20 cellular contexts compared by ENCODE assay signal in genomic region chr1:7510389-7510931, GRCh38.
"Had no signal": no experiment of that assay in that cellular context is flagged by ENCODE, and none has a peak within 500 bp of the region (broad histone marks: within the 10 kb centered on the region; RNA-seq: fewer than 3 reads in every experiment).

No MANE protein-coding gene starts in this region.

- H3K27ac Mint-ChIP-seq: dendritic cell treated with granulocyte-macrophage colony-stimulating factor and Interleukin-4, amounts not matched to agents 40 ng/mL and 50 ng/mL, for 4 days; effector memory CD8-positive, alpha-beta T cell; naive thymus-derived CD4-positive, alpha-beta T cell had no signal

- H3K4me1 Mint-ChIP-seq: naive thymus-derived CD4-positive, alpha-beta T cell had no signal

- H3K27me3 Mint-ChIP-seq: dendritic cell treated with granulocyte-macrophage colony-stimulating factor and Interleukin-4, amounts not matched to agents 40 ng/mL and 50 ng/mL, for 4 days had no signal

- H3K9me3 Mint-ChIP-seq: dendritic cell treated with granulocyte-macrophage colony-stimulating factor and Interleukin-4, amounts not matched to agents 40 ng/mL and 50 ng/mL, for 4 days; effector memory CD8-positive, alpha-beta T cell; naive thymus-derived CD4-positive, alpha-beta T cell had no signal

- H3K27ac ChIP-seq: epithelial cell of prostate, gastroesophageal sphincter, ovary, stomach, thoracic aorta, transverse colon had no signal

- FAIRE-seq: kidney, small intestine had no signal

- H3K36me3 Mint-ChIP-seq: naive thymus-derived CD4-positive, alpha-beta T cell had no signal

- DNase-seq: effector memory CD8-positive, alpha-beta T cell; glutamatergic neuron; left cardiac atrium; left ventricle myocardium superior; mesendoderm; naive thymus-derived CD4-positive, alpha-beta T cell; ovary; small intestine; stimulated activated CD4-positive, alpha-beta T cell treated with anti-CD3 and anti-CD28 coated beads, Interleukin-12 subunit alpha, Interleukin-12 subunit beta, amount 100 ng/mL, for 4 hours; stimulated activated naive CD4-positive, alpha-beta T cell; stomach; substantia nigra; transverse colon had no signal

- ATAC-seq: effector memory CD8-positive, alpha-beta T cell; gastroesophageal sphincter; left cardiac atrium; left ventricle myocardium superior; naive thymus-derived CD4-positive, alpha-beta T cell; right cardiac atrium had no signal

- H3K27me3 ChIP-seq: esophagus muscularis mucosa, gastroesophageal sphincter, ovary, transverse colon had no signal

- H3K36me3 ChIP-seq: esophagus muscularis mucosa, gastroesophageal sphincter, ovary, stomach, thoracic aorta, transverse colon had no signal

- H3K9me3 ChIP-seq: esophagus muscularis mucosa, gastroesophageal sphincter, ovary, stomach, thoracic aorta, transverse colon had no signal

- H3K4me3 ChIP-seq: esophagus muscularis mucosa, gastroesophageal sphincter, ovary, stomach, thoracic aorta, transverse colon had no signal

- H3K4me3 Mint-ChIP-seq: dendritic cell treated with granulocyte-macrophage colony-stimulating factor and Interleukin-4, amounts not matched to agents 40 ng/mL and 50 ng/mL, for 4 days; effector memory CD8-positive, alpha-beta T cell; naive thymus-derived CD4-positive, alpha-beta T cell had no signal
